Comparison of ENCODE assay signal across 12 cellular contexts in the genomic region with DNA sequence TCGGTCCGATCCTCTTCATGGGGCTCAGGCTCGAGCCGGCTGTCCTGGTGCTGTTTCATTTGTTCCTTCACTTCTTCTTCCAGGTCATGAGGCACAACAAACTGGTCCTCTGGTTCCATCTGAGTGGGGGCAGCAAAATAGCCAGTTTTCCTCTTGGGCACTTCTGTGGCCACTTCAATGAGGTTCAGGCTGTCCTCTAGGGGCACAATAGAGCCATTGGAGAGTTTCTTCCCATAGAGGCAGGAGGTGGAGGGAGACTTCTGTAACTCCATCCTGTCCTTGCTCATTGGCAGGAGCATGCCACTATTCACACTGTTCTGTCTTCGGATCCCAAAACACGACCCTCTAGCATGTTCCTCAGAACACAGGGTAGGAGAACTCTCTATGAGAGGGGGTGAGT. TPM values are rescaled to one million over a fixed set of nuclear protein-coding genes. Genes with fewer than 3 reads are reported as not detected.
DNase-seq lines count a peak whose midpoint lies in the region; ATAC-seq, FAIRE-seq and TF ChIP-seq lines count a peak whose summit lies in the region.
"Had no signal": no experiment of that assay in that cellular context is flagged by ENCODE, and none has a peak within 500 bp of the region (broad histone marks: within the 10 kb centered on the region; RNA-seq: fewer than 3 reads in every experiment).

No MANE protein-coding gene starts in this region.

- 0 out of 2 replicates have a peak, but pooled peaks cover 3% of the 10 kb centered on the region for H3K36me3 ChIP-seq in Caco-2 (ENCODE audit: control insufficient read depth, insufficient read depth, low read length)
- peaks cover 12% of the 10 kb centered on the region for H3K36me3 ChIP-seq in K562 (ENCODE audit: control insufficient read depth, insufficient read depth, low read length)
- H3K36me3 ChIP-seq in left lung, result peaks cover 0 to 34% of the 10 kb centered on the region in 2 donors

- no peak overlapping the region for H3K9ac ChIP-seq in K562 (ENCODE audit: insufficient read depth in 1 of 2, low read depth in 2 of 2, low read length in 2 of 2)

- peaks cover 49% of the 10 kb centered on the region for H3K36me3 Mint-ChIP-seq in Caco-2 (ENCODE audit: insufficient read depth, unreplicated experiment)

- H3K27me3 ChIP-seq in Caco-2 (replicated peaks; ENCODE audit: control insufficient read depth, insufficient read depth, low read length), result no peaks in the 10 kb centered on the region
- no peaks in the 10 kb centered on the region for H3K27me3 ChIP-seq in HL-60 (ENCODE audit: insufficient read depth, poor library complexity, severe bottlenecking)
- H3K27me3 ChIP-seq in K562 (ENCODE audit: control insufficient read depth in 2 of 2, insufficient read depth in 2 of 2, low read length in 2 of 2), result no peaks in the 10 kb centered on the region
- H3K27me3 ChIP-seq in left lung, result no peaks in the 10 kb centered on the region

- H2AFZ ChIP-seq in K562 (ENCODE audit: low read depth, low read length), result no peak overlapping the region

- H3K4me2 ChIP-seq in K562 (ENCODE audit: insufficient read depth, low read length), result no peak overlapping the region

- BruUV-seq in Caco-2 (replicated peaks; lab: Mats Ljungman, UMichigan) (no TSS peak), K562 (replicated peaks; lab: Mats Ljungman, UMichigan) (no TSS peak)

- H3K4me1 Mint-ChIP-seq in Caco-2 (ENCODE audit: low read depth, unreplicated experiment), result no peaks in the 10 kb centered on the region

- in situ Hi-C loops in K562 (cut with MboI), result no loop called here

- H3K27me3 Mint-ChIP-seq in Caco-2 (ENCODE audit: insufficient read depth, unreplicated experiment), result no peaks in the 10 kb centered on the region

- no peak overlapping the region for H3K4me3 Mint-ChIP-seq in Caco-2 (ENCODE audit: unreplicated experiment)

- FAIRE-seq in K562 (lab: Jason Lieb, UNC), result peak; percentile 40
- FAIRE-seq: endometrium had no signal

- CTCF ChIA-PET in Caco-2 (lab: Charles Lee) (no interaction called here), K562 (lab: Yijun Ruan, JAX; ENCODE audit: low intra/inter-chr PET ratio) (no interaction called here)

- H3K27ac Mint-ChIP-seq in Caco-2 (ENCODE audit: unreplicated experiment), result peak overlapping the region; percentile 25

- DNase-seq in Caco-2 (peak in 1 of 2 experiments; percentile 38), HL-60 (ENCODE audit: low read depth in 1 of 2, low spot score in 1 of 2) (no peak), K562 (ENCODE audit: extremely low read depth in 1 of 4, low spot score in 3 of 4) (no peak), left lung (no peak), foreskin melanocyte (no peak)
- DNase-seq: NCI-H2107; stimulated activated CD4-positive, alpha-beta T cell treated with anti-CD3 and anti-CD28 coated beads, Interleukin-4, amount 100 ng/mL, for 4 hours had no signal

- ATAC-seq in K562, result peak; percentile 82
- peak; percentile 25 for ATAC-seq in left lung
- ATAC-seq in HG03135 (IDR thresholded peaks at IDR 0.05; ENCODE audit: unreplicated experiment), result no peak
- ATAC-seq in HG02623 (IDR thresholded peaks at IDR 0.05; ENCODE audit: unreplicated experiment), result no peak
- ATAC-seq in GM21515 (IDR thresholded peaks at IDR 0.05; ENCODE audit: unreplicated experiment), result no peak

- H3K9me3 Mint-ChIP-seq in Caco-2 (ENCODE audit: unreplicated experiment), result no peaks in the 10 kb centered on the region

- 62% methylated on average over 6 of the region's 6 CpGs for WGBS in K562 (ENCODE audit: insufficient coverage, low coverage, missing lambda C conversion rate)

- no peaks in the 10 kb centered on the region for H3K79me2 ChIP-seq in K562 (ENCODE audit: control insufficient read depth, insufficient read depth, low read length)

- intact Hi-C loops in Caco-2 (cut with micrococcal nuclease; ENCODE audit: unreplicated experiment), result loop anchor here (5.0 to 10.0 kb wide), 2 partner anchors 98 to 316 kb away; no protein-coding TSS in a partner anchor
- intact Hi-C loops in K562 (cut with micrococcal nuclease), result loop anchor here (10.0 kb wide), 1 partner anchor 96 kb away; no protein-coding TSS in a partner anchor
- intact Hi-C loops in left lung (cut with DNase I), result no loop called here

- TF ChIP-seq EP300 in K562 (IDR thresholded peaks at IDR 0.05; ENCODE audit: low read length), result no peak

- H3K27ac ChIP-seq in HL-60 (replicated peaks) (no peak overlapping the region), K562 (ENCODE audit: extremely low read depth, low read depth, low read length) (no peak overlapping the region), left lung (no peak overlapping the region)

- H3K4me3 ChIP-seq in Caco-2 (ENCODE audit: low read depth, low read length) (no peak overlapping the region), HL-60 (replicated peaks; ENCODE audit: insufficient read depth, low read length) (no peak overlapping the region), K562 (no peak overlapping the region), left lung (no peak overlapping the region)

- TF ChIP-seq RAD21 in K562 (CRISPR knock-in tag; conservative IDR thresholded peaks at IDR 0.05 in 1 of 2, IDR thresholded peaks at IDR 0.05 in 1 of 2), result no peak; a peak in 1 of 4 replicates

- no peak for TF ChIP-seq POLR2A in K562 (conservative IDR thresholded peaks at IDR 0.05)

- POLR2A ChIA-PET in Caco-2 (lab: Charles Lee) (no interaction called here), K562 (lab: Yijun Ruan, JAX) (no interaction called here)

- H3K9me3 ChIP-seq in Caco-2, result no peaks in the 10 kb centered on the region
- H3K9me3 ChIP-seq in K562 (replicated peaks; ENCODE audit: control insufficient read depth, insufficient read depth, low read depth, low read length), result no peaks in the 10 kb centered on the region
- H3K9me3 ChIP-seq in left lung, result no peaks in the 10 kb centered on the region

- no peaks in the 10 kb centered on the region for H3K9me1 ChIP-seq in K562 (ENCODE audit: control insufficient read depth, insufficient read depth, low read length)

- H3K4me1 ChIP-seq in Caco-2 (no peaks in the 10 kb centered on the region), K562 (replicated peaks in 1 of 2; ENCODE audit: control insufficient read depth in 2 of 2, insufficient read depth in 2 of 2, low read length in 2 of 2) (no peaks in the 10 kb centered on the region), left lung (no peaks in the 10 kb centered on the region)

- TF ChIP-seq CTCF in Caco-2 (IDR thresholded peaks at IDR 0.05; ENCODE audit: insufficient read depth in 1 of 2, low read depth in 1 of 2, low read length in 1 of 2, severe bottlenecking in 1 of 2, unreplicated experiment in 1 of 2) (peak; percentile 61 to 83), HL-60 (IDR thresholded peaks at IDR 0.05; ENCODE audit: insufficient read depth, low read length) (peak; percentile 14), K562 (IDR thresholded peaks at IDR 0.05 in 2 of 3, conservative IDR thresholded peaks at IDR 0.05 in 1 of 3; ENCODE audit: insufficient read depth in 2 of 3, low read depth in 1 of 3, low read length in 3 of 3) (peak; percentile 41 to 63 (median 52); a peak in 5 of 6 replicates), left lung (IDR thresholded peaks at IDR 0.05) (no peak)

- no peaks in the 10 kb centered on the region for H4K20me1 ChIP-seq in K562 (replicated peaks; ENCODE audit: control insufficient read depth, insufficient read depth, low read length)

TF ChIP-seq in K562, 482 proteins besides CTCF, POLR2A, EP300 and RAD21:
- TF ChIP-seq BRD9 (IDR thresholded peaks at IDR 0.05; ENCODE audit: low read depth, partially characterized antibody), result no peak
- no peak for TF ChIP-seq PYGO2 (tag; IDR thresholded peaks at IDR 0.05)

RNA-seq across cellular contexts. Expression of a gene that starts 22.9 kb away (rescaled TPM):
- total RNA-seq in Caco-2 (2022) (50.6 and 51.7 TPM in 2 replicates), K562 (2014; rRNA removed) (not detected in 2 replicates), K562 (2014; rRNA removed; fragmentation: Illumina TruSeq; extraction: Trizol) (not detected in 2 replicates), K562 (2015; rRNA removed; fragmentation: Illumina TruSeq; extraction: Trizol) (not detected in 2 replicates), K562 (2021) (not detected in 2 replicates), left lung (10 to 100 TPM in 1 of 2 donors, 1 to 10 TPM in 1; 7.9 to 12.0 TPM)
- total RNA-seq in K562 (2011; cell fraction: chromatin; rRNA removed; ENCODE audit: low replicate concordance), result 0.19 TPM in 1 of 2 replicates, not detected in the other
- not detected in 2 replicates for total RNA-seq in K562 (2011; cell fraction: nucleolus; rRNA removed)
- total RNA-seq in K562 (2011; cell fraction: nucleoplasm; rRNA removed), result not detected in 2 replicates
- polyA plus RNA-seq in K562 (2011; rRNA removed) (0.07 and 0.08 TPM in 2 replicates), K562 (2014; fragmentation: Illumina TruSeq; extraction: Trizol) (not detected in 2 replicates), K562 (2014; fragmentation: Nextera tagmentation; extraction: Ambion mirVana) (under 1 TPM in 1 of 2 experiments, not detected in 1; 0.07 TPM), K562 (2014; rRNA removed) (0.03 TPM in 1 of 2 replicates, not detected in the other)
- polyA plus RNA-seq in K562 (2011; cell fraction: cytosol; rRNA removed), result 0.15 TPM in 1 of 2 replicates, not detected in the other
- 0.10 TPM in 1 of 2 replicates, not detected in the other for polyA plus RNA-seq in K562 (2011; cell fraction: nucleus; rRNA removed)
- 0.04 TPM in 1 of 2 replicates, not detected in the other for polyA plus RNA-seq in K562 (2012)
- 0.21 TPM in 1 of 2 replicates, not detected in the other for polyA minus RNA-seq in K562 (2011; rRNA and poly(A)+ RNA removed)
- polyA minus RNA-seq in K562 (2011; cell fraction: cytosol; rRNA and poly(A)+ RNA removed), result not detected in 2 replicates
- 0.11 TPM in 1 of 2 replicates, not detected in the other for polyA minus RNA-seq in K562 (2011; cell fraction: nucleus; rRNA and poly(A)+ RNA removed)
- total RNA-seq: T-helper 2 cell treated with Interferon-gamma antibody and Interleukin-4, amounts not matched to agents 100 ng/mL and 5 ng/mL, for 36 hours had no signal

Comparison
In these comparisons a context has a peak if more than half of its experiments do, and no peak if none do; other contexts are left out.
1. CTCF ChIP-seq: peak in Caco-2 (2 of 2), HL-60 (single experiment) and K562 (3 of 3); none in left lung (0 of 2).
2. ATAC-seq: peak in K562 (single experiment) and left lung (single experiment); none in HG03135 (single experiment), HG02623 (single experiment) and GM21515 (single experiment).
3. RNA of a gene that starts 22.9 kb away (total RNA-seq): 50.6 to 51.7 TPM in Caco-2 and 7.9 to 12.0 TPM in left lung; 0.19 TPM in K562; every median in the first group is over 4 times any median in the second.
4. intact Hi-C loops: an anchor here in Caco-2 (5.0 to 10.0 kb wide) and K562 (10.0 kb wide); none called in left lung.